In the genomic region with DNA sequence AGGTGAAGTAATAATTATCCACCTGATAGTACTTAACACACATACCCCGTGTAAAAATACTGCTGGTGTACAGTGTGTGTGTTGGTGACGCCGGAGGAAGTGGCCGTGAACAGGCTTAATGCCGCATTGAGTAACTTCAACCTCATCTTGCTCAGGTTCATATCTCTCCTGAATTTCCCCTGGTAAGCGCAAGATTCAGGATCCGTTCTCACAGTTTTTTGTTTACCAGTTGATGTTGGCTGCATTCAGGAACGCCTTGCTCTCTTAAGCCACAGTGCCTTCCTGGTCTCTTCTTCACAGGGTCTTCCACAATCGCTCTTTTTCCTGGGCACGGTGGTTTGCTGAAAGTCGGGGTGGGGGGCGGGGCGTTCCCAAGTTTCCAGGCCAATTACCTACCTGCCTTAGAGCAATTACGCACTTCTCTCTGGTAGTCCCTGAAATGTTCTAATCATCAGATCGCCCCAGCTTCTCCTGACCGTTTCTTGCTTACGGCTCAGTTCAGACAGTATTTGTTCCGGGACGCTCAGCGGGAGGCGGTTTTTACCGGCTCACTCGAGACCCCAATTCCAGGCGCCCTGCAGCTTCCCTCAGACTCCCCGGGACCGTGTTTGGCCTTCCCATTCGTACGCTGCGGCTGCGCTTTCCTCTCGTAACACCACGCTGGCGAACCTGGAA, we compare ENCODE assay signal across 8 cellular contexts. TPM values are rescaled to one million over a fixed set of nuclear protein-coding genes. Genes with fewer than 3 reads are reported as not detected.
DNase-seq lines count a peak whose midpoint lies in the region; ATAC-seq, FAIRE-seq and TF ChIP-seq lines count a peak whose summit lies in the region.

No MANE protein-coding gene starts in this region.

- H3K36me3 ChIP-seq in Peyer's patch = no peaks in the 10 kb centered on the region
- no peaks in the 10 kb centered on the region for H3K36me3 ChIP-seq in HepG2 (replicated peaks in 1 of 2; ENCODE audit: control insufficient read depth in 1 of 2, insufficient read depth in 2 of 2, low read length in 2 of 2)
- no peaks in the 10 kb centered on the region for H3K36me3 ChIP-seq in subcutaneous abdominal adipose tissue (ENCODE audit: control insufficient read depth in 5 of 5, insufficient read depth in 5 of 5, low read length in 5 of 5)

- ATAC-seq in GM18907 (IDR thresholded peaks at IDR 0.05; ENCODE audit: unreplicated experiment) = peak; percentile 20
- peak; percentile 8 for ATAC-seq in HG03457 (IDR thresholded peaks at IDR 0.05; ENCODE audit: unreplicated experiment)
- peak; percentile 17 for ATAC-seq in HepG2

- H3K9ac ChIP-seq in HepG2 (ENCODE audit: insufficient read depth, low read depth, low read length) (peak overlapping the region; percentile 85), subcutaneous abdominal adipose tissue (ENCODE audit: low read length in 5 of 5) (peak overlapping the region; percentile 71 to 94 (median 91))

- H3K79me2 ChIP-seq in HepG2 (ENCODE audit: insufficient read depth, low read length) = peaks cover 55% of the 10 kb centered on the region

- peak overlapping the region; percentile 94 for H3K27ac Mint-ChIP-seq in MCF 10A (ENCODE audit: low read depth, unreplicated experiment)

- under 1% methylated on average over 22 of the region's 33 CpGs for WGBS in HepG2 (ENCODE audit: low lambda C conversion rate)

- TF ChIP-seq POLR2A in Peyer's patch (IDR thresholded peaks at IDR 0.05) = no peak
- peak; percentile 13 to 43; a peak in 2 of 4 replicates for TF ChIP-seq POLR2A in HepG2 (IDR thresholded peaks at IDR 0.05; ENCODE audit: insufficient read depth in 1 of 2, low read depth in 2 of 2, low read length in 2 of 2)

- BruUV-seq in MCF 10A (replicated peaks; lab: Mats Ljungman, UMichigan) (TSS peak; percentile 64), HepG2 (replicated peaks; lab: Mats Ljungman, UMichigan) (TSS peak; percentile 80)

- TF ChIP-seq CTCF in AG10803 (conservative IDR thresholded peaks at IDR 0.05; ENCODE audit: low read length) (no peak), Peyer's patch (IDR thresholded peaks at IDR 0.05) (no peak), MCF 10A (IDR thresholded peaks at IDR 0.05; ENCODE audit: unreplicated experiment) (no peak), HepG2 (CRISPR knock-in tag; IDR thresholded peaks at IDR 0.05) (no peak)

- intact Hi-C loops in MCF 10A (cut with micrococcal nuclease) = loop anchor here (1.0 to 5.0 kb wide), 3 partner anchors 38 to 156 kb away; no protein-coding TSS in a partner anchor
- intact Hi-C loops in HepG2 (cut with micrococcal nuclease; ENCODE audit: unreplicated experiment) = loop anchor here (5.0 to 10.0 kb wide), 2 partner anchors 34 to 109 kb away; a partner anchor contains a TSS

- in situ Hi-C loops in HepG2 (cut with HindIII; ENCODE audit: extremely low pct_ligation_motif_present, low pct_unique_long_range_greater_than_20kb) = no loop called here

- H3K4me3 Mint-ChIP-seq in MCF 10A (ENCODE audit: unreplicated experiment) = peak overlapping the region; percentile 90

- TF ChIP-seq EP300 in HepG2 (IDR thresholded peaks at IDR 0.05; ENCODE audit: low read depth in 2 of 2, low read length in 2 of 2) (no peak), HepG2 (CRISPR knock-in tag; IDR thresholded peaks at IDR 0.05; ENCODE audit: borderline replicate concordance) (no peak)

- H3K4me1 ChIP-seq in Peyer's patch (peaks cover 0 to 18% (median 0%) of the 10 kb centered on the region in 4 donors), HepG2 (ENCODE audit: insufficient read depth, low read length) (peaks cover 56% of the 10 kb centered on the region), subcutaneous abdominal adipose tissue (ENCODE audit: control insufficient read depth in 5 of 5, insufficient read depth in 5 of 5, low read length in 5 of 5) (peaks cover 0 to 35% (median 30%) of the 10 kb centered on the region in 5 donors)

- no peaks in the 10 kb centered on the region for H3K27me3 Mint-ChIP-seq in MCF 10A (ENCODE audit: insufficient read depth, unreplicated experiment)

- H3K27me3 ChIP-seq in Peyer's patch (no peaks in the 10 kb centered on the region), HepG2 (ENCODE audit: control insufficient read depth in 1 of 2, insufficient read depth in 2 of 2, low read length in 2 of 2) (no peaks in the 10 kb centered on the region; a peak in 1 of 5 replicates), subcutaneous abdominal adipose tissue (ENCODE audit: control insufficient read depth in 5 of 5, insufficient read depth in 4 of 5, low read length in 5 of 5) (no peaks in the 10 kb centered on the region)

- H3K4me1 Mint-ChIP-seq in MCF 10A (ENCODE audit: insufficient read depth, unreplicated experiment) = peaks cover 45% of the 10 kb centered on the region

- H3K36me3 Mint-ChIP-seq in MCF 10A (ENCODE audit: insufficient read depth, unreplicated experiment) = peaks cover 15% of the 10 kb centered on the region

- H3K9me3 Mint-ChIP-seq in MCF 10A (ENCODE audit: unreplicated experiment) = peaks cover 3% of the 10 kb centered on the region

- H4K20me1 ChIP-seq in HepG2 (ENCODE audit: insufficient read depth, low read length) = peaks cover 2% of the 10 kb centered on the region; the same call in 1 of the 2 replicates

- peak; percentile 41 for DNase-seq in AG10803 (ENCODE audit: low read depth)
- DNase-seq in Peyer's patch = peak in 2 of 3 donors; percentile 47 to 68
- DNase-seq in MCF 10A (ENCODE audit: unreplicated experiment) = peak; percentile 75
- DNase-seq in HepG2 (ENCODE audit: low spot score) = peak; percentile 50
- DNase-seq in 8988T = no peak

- peak overlapping the region; percentile 67 for H3K4me2 ChIP-seq in HepG2 (ENCODE audit: low read depth, low read length)

- POLR2A ChIA-PET in MCF 10A (lab: Yijun Ruan, JAX) = interaction anchor here (0.6 to 1.6 kb wide), 74 partner anchors 8 to 1763 kb away, joined by 3 to 37 read pairs (median 4); a partner anchor contains a TSS
- POLR2A ChIA-PET in HepG2 (lab: Yijun Ruan, JAX) = interaction anchor here (0.7 to 1.6 kb wide), 7 partner anchors 9 to 76 kb away, joined by 3 to 14 read pairs (median 4); a partner anchor contains a TSS

- peak overlapping the region; percentile 90 for H3K4me3 ChIP-seq in AG10803 (ENCODE audit: low read length)
- H3K4me3 ChIP-seq in Peyer's patch = peak overlapping the region; percentile 85 to 92 (median 88)
- H3K4me3 ChIP-seq in HepG2 (replicated peaks in 1 of 3; ENCODE audit: insufficient read depth in 1 of 3, low read depth in 2 of 3, low read length in 3 of 3) = peak overlapping the region; percentile 74 to 83 (median 82)
- H3K4me3 ChIP-seq in subcutaneous abdominal adipose tissue (ENCODE audit: low read depth in 1 of 5, low read length in 5 of 5) = peak overlapping the region; percentile 74 to 98 (median 95)

- no peak for TF ChIP-seq RAD21 in HepG2 (CRISPR knock-in tag; IDR thresholded peaks at IDR 0.05)

- H3K27ac ChIP-seq in Peyer's patch = peak overlapping the region; percentile 89 to 98 (median 94)
- H3K27ac ChIP-seq in HepG2 (ENCODE audit: extremely low read length, insufficient read depth, low read length) = peak overlapping the region; percentile 89
- peak overlapping the region; percentile 83 for H3K27ac ChIP-seq in subcutaneous abdominal adipose tissue (ENCODE audit: low read depth, low read length)

- H3K9me3 ChIP-seq in Peyer's patch = no peaks in the 10 kb centered on the region
- no peaks in the 10 kb centered on the region for H3K9me3 ChIP-seq in HepG2 (ENCODE audit: low read length)
- H3K9me3 ChIP-seq in subcutaneous abdominal adipose tissue (ENCODE audit: control insufficient read depth in 5 of 5, low read length in 5 of 5) = peaks cover 4 to 8% (median 8%) of the 10 kb centered on the region in 5 donors

- FAIRE-seq in HepG2 (lab: Jason Lieb, UNC) = no peak

- peak overlapping the region; percentile 90 for H2AFZ ChIP-seq in HepG2 (ENCODE audit: low read length)

- CTCF ChIA-PET in MCF 10A (lab: Yijun Ruan, JAX) (interaction anchor here (0.7 to 1.3 kb wide), 6 partner anchors 11 to 638 kb away, joined by 3 to 6 read pairs (median 4); no protein-coding TSS in a partner anchor), HepG2 (lab: Yijun Ruan, JAX; ENCODE audit: low intra/inter-chr PET ratio, low total read pairs) (no interaction called here)

RNA-seq across cellular contexts. Expression of a gene that starts 0.7 kb away (rescaled TPM):
- 10 to 100 TPM; 26.4 to 61.5 (median 36.1) TPM for total RNA-seq in Peyer's patch
- total RNA-seq in MCF 10A (2022) = 113 and 132 TPM in 2 replicates
- total RNA-seq in HepG2 (2016; rRNA removed; fragmentation: Illumina TruSeq; extraction: Trizol) = 38.1 and 48.2 TPM in 2 replicates
- 30.3 and 34.8 TPM in 2 replicates for total RNA-seq in HepG2 (2016; cell fraction: cytosol; rRNA removed; fragmentation: Illumina TruSeq; extraction: Trizol; ENCODE audit: low read depth)
- 32.9 and 48.9 TPM in 2 replicates for total RNA-seq in HepG2 (2016; cell fraction: insoluble cytoplasmic fraction; rRNA removed; fragmentation: Illumina TruSeq; extraction: Trizol)
- 14.3 and 17.6 TPM in 2 replicates for total RNA-seq in HepG2 (2016; cell fraction: membrane; rRNA removed; fragmentation: Illumina TruSeq; extraction: Trizol)
- 48.4 and 54.1 TPM in 2 replicates for total RNA-seq in HepG2 (2016; cell fraction: nucleus; rRNA removed; fragmentation: Illumina TruSeq; extraction: Trizol)
- polyA plus RNA-seq in HepG2 (2011; rRNA removed) = 9.7 and 10.4 TPM in 2 replicates
- polyA plus RNA-seq in HepG2 (2011; cell fraction: cytosol; rRNA removed) = 5.4 and 8.2 TPM in 2 replicates
- 2.8 and 3.7 TPM in 2 replicates for polyA plus RNA-seq in HepG2 (2011; cell fraction: nucleus; rRNA removed)
- polyA plus RNA-seq in HepG2 (2012) = 12.1 and 15.4 TPM in 2 replicates
- polyA plus RNA-seq in HepG2 (2016; cell fraction: cytosol; fragmentation: Illumina TruSeq; extraction: Trizol; ENCODE audit: low read depth) = 1.4 TPM in 2 replicates
- 16.8 and 19.2 TPM in 2 replicates for polyA plus RNA-seq in HepG2 (2016; cell fraction: insoluble cytoplasmic fraction; fragmentation: Illumina TruSeq; extraction: Trizol; ENCODE audit: low read depth)
- polyA plus RNA-seq in HepG2 (2016; cell fraction: membrane; fragmentation: Illumina TruSeq; extraction: Trizol; ENCODE audit: low read depth) = 3.1 and 3.7 TPM in 2 replicates
- 37.4 and 38.5 TPM in 2 replicates for polyA plus RNA-seq in HepG2 (2016; cell fraction: nucleus; fragmentation: Illumina TruSeq; extraction: Trizol; ENCODE audit: insufficient read depth, low read depth)
- polyA minus RNA-seq in HepG2 (2011; rRNA and poly(A)+ RNA removed; ENCODE audit: low replicate concordance) = 13.2 and 17.4 TPM in 2 replicates
- polyA minus RNA-seq in HepG2 (2011; cell fraction: cytosol; rRNA and poly(A)+ RNA removed) = 21.4 and 25.3 TPM in 2 replicates
- polyA minus RNA-seq in HepG2 (2011; cell fraction: nucleus; rRNA and poly(A)+ RNA removed) = 14.4 and 17.8 TPM in 2 replicates

RNA-seq across cellular contexts. Expression of a gene that starts 31.7 kb away (rescaled TPM):
- total RNA-seq in Peyer's patch (10 to 100 TPM in 1 of 4 donors, 1 to 10 TPM in 3; 2.5 to 61.9 (median 5.2) TPM), MCF 10A (2022) (16.4 and 22.1 TPM in 2 replicates), HepG2 (2016; rRNA removed; fragmentation: Illumina TruSeq; extraction: Trizol) (36.7 and 36.9 TPM in 2 replicates)
- total RNA-seq in HepG2 (2016; cell fraction: cytosol; rRNA removed; fragmentation: Illumina TruSeq; extraction: Trizol; ENCODE audit: low read depth) = 21.9 and 22.3 TPM in 2 replicates
- 30.6 and 38.7 TPM in 2 replicates for total RNA-seq in HepG2 (2016; cell fraction: insoluble cytoplasmic fraction; rRNA removed; fragmentation: Illumina TruSeq; extraction: Trizol)
- 73.3 and 77.2 TPM in 2 replicates for total RNA-seq in HepG2 (2016; cell fraction: membrane; rRNA removed; fragmentation: Illumina TruSeq; extraction: Trizol)
- 38.1 and 43.2 TPM in 2 replicates for total RNA-seq in HepG2 (2016; cell fraction: nucleus; rRNA removed; fragmentation: Illumina TruSeq; extraction: Trizol)
- 10.8 and 11.0 TPM in 2 replicates for polyA plus RNA-seq in HepG2 (2011; rRNA removed)
- polyA plus RNA-seq in HepG2 (2011; cell fraction: cytosol; rRNA removed) = 6.0 and 6.6 TPM in 2 replicates
- polyA plus RNA-seq in HepG2 (2011; cell fraction: nucleus; rRNA removed) = 18.3 and 20.8 TPM in 2 replicates
- 9.4 and 12.5 TPM in 2 replicates for polyA plus RNA-seq in HepG2 (2012)
- polyA plus RNA-seq in HepG2 (2016; cell fraction: cytosol; fragmentation: Illumina TruSeq; extraction: Trizol; ENCODE audit: low read depth) = 22.5 and 24.2 TPM in 2 replicates
- polyA plus RNA-seq in HepG2 (2016; cell fraction: insoluble cytoplasmic fraction; fragmentation: Illumina TruSeq; extraction: Trizol; ENCODE audit: low read depth) = 29.9 and 34.9 TPM in 2 replicates
- polyA plus RNA-seq in HepG2 (2016; cell fraction: membrane; fragmentation: Illumina TruSeq; extraction: Trizol; ENCODE audit: low read depth) = 46.4 and 53.4 TPM in 2 replicates
- 49.4 and 55.6 TPM in 2 replicates for polyA plus RNA-seq in HepG2 (2016; cell fraction: nucleus; fragmentation: Illumina TruSeq; extraction: Trizol; ENCODE audit: insufficient read depth, low read depth)
- polyA minus RNA-seq in HepG2 (2011; rRNA and poly(A)+ RNA removed; ENCODE audit: low replicate concordance) = 18.4 TPM in 1 of 2 replicates, not detected in the other
- 9.9 and 11.3 TPM in 2 replicates for polyA minus RNA-seq in HepG2 (2011; cell fraction: cytosol; rRNA and poly(A)+ RNA removed)
- 25.0 and 31.2 TPM in 2 replicates for polyA minus RNA-seq in HepG2 (2011; cell fraction: nucleus; rRNA and poly(A)+ RNA removed)

Comparison
In these comparisons a context has a peak if more than half of its experiments do, and no peak if none do; other contexts are left out.
1. POLR2A ChIP-seq: peak in HepG2 (2 of 2); none in Peyer's patch (0 of 2).
2. Peak in every context shown above with its lines, with median percentiles within 50 percentile points of each other: H3K4me3 ChIP-seq, ATAC-seq and H3K27ac ChIP-seq.